11 cellular contexts compared by ENCODE assay signal in genomic region chr14:68936476-68936875, GRCh38. TPM values are rescaled to one million over a fixed set of nuclear protein-coding genes. Genes with fewer than 3 reads are reported as not detected.
DNase-seq lines count a peak whose midpoint lies in the region; ATAC-seq and TF ChIP-seq lines count a peak whose summit lies in the region.
"Had no signal": no experiment of that assay in that cellular context is flagged by ENCODE, and none has a peak within 500 bp of the region (broad histone marks: within the 10 kb centered on the region; RNA-seq: fewer than 3 reads in every experiment).

No MANE protein-coding gene starts in this region.

- TF ChIP-seq CTCF in type B pancreatic cell (conservative IDR thresholded peaks at IDR 0.05): no peak

- POLR2A ChIA-PET in naive thymus-derived CD8-positive, alpha-beta T cell (lab: Charles Lee): interaction anchor here (0.7 to 26.6 kb wide), 4 partner anchors 9 to 41 kb away, joined by 3 to 469 read pairs (median 44); partner anchors contain the start of gene ACTN1

- DNase-seq in activated naive CD4-positive, alpha-beta T cell treated with anti-CD3 and anti-CD28 coated beads, Interleukin-2, amount 10 ng/mL, durations not matched to agents 7 days and 5 days: no peak
- DNase-seq in epithelial cell of prostate (ENCODE audit: low read depth, low spot score) (no peak), type B pancreatic cell (ENCODE audit: extremely low spot score, unreplicated experiment) (no peak)
- no peak for DNase-seq in naive thymus-derived CD8-positive, alpha-beta T cell
- no peak for DNase-seq in stimulated activated CD4-positive, alpha-beta T cell treated with anti-CD3 and anti-CD28 coated beads, Interleukin-15, amount 100 ng/mL, for 24 hours
- DNase-seq: activated gamma-delta T cell, DMS79 treated with DMSO at 0.1 percent for 48 hours, NCI-H510A treated with DMSO at 0.1 percent for 48 hours had no signal

- peaks cover 88% of the 10 kb centered on the region for H3K4me1 Mint-ChIP-seq in activated naive CD4-positive, alpha-beta T cell treated with anti-CD3 and anti-CD28 coated beads, Interleukin-2, amount 50 U/mL, for 24 hours
- peaks cover 45% of the 10 kb centered on the region for H3K4me1 Mint-ChIP-seq in activated naive CD4-positive, alpha-beta T cell treated with anti-CD3 and anti-CD28 coated beads, Interleukin-2, amount 10 ng/mL, durations not matched to agents 7 days and 5 days
- H3K4me1 Mint-ChIP-seq in naive thymus-derived CD8-positive, alpha-beta T cell: peaks cover 47 to 97% (median 91%) of the 10 kb centered on the region in 4 donors
- H3K4me1 Mint-ChIP-seq in type B pancreatic cell (ENCODE audit: unreplicated experiment): peaks cover 58% of the 10 kb centered on the region

- no peak overlapping the region for H3K4me3 Mint-ChIP-seq in activated naive CD4-positive, alpha-beta T cell treated with anti-CD3 and anti-CD28 coated beads, Interleukin-2, amount 50 U/mL, for 24 hours
- H3K4me3 Mint-ChIP-seq in activated naive CD4-positive, alpha-beta T cell treated with anti-CD3 and anti-CD28 coated beads, Interleukin-2, amount 10 ng/mL, durations not matched to agents 7 days and 5 days: no peak overlapping the region
- H3K4me3 Mint-ChIP-seq in naive thymus-derived CD8-positive, alpha-beta T cell: peak overlapping the region in 6 of 10 donors; percentile 18 to 65 (median 52)
- H3K4me3 Mint-ChIP-seq in type B pancreatic cell: no peak overlapping the region

- ATAC-seq in naive thymus-derived CD8-positive, alpha-beta T cell: no peak
- ATAC-seq in HG02870 (IDR thresholded peaks at IDR 0.05; ENCODE audit: unreplicated experiment) (no peak), GM19455 (IDR thresholded peaks at IDR 0.05; ENCODE audit: unreplicated experiment) (no peak)

- H3K27ac ChIP-seq in epithelial cell of prostate: peak overlapping the region; percentile 99

- peak overlapping the region; percentile 68 for H3K27ac Mint-ChIP-seq in activated naive CD4-positive, alpha-beta T cell treated with anti-CD3 and anti-CD28 coated beads, Interleukin-2, amount 50 U/mL, for 24 hours
- H3K27ac Mint-ChIP-seq in activated naive CD4-positive, alpha-beta T cell treated with anti-CD3 and anti-CD28 coated beads, Interleukin-2, amount 10 ng/mL, durations not matched to agents 7 days and 5 days: no peak overlapping the region
- peak overlapping the region; percentile 63 to 99 (median 88) for H3K27ac Mint-ChIP-seq in naive thymus-derived CD8-positive, alpha-beta T cell
- H3K27ac Mint-ChIP-seq in type B pancreatic cell: peak overlapping the region; percentile 49

- CTCF ChIA-PET in activated naive CD4-positive, alpha-beta T cell treated with anti-CD3 and anti-CD28 coated beads, Interleukin-2, amount 10 ng/mL, durations not matched to agents 7 days and 5 days (lab: Charles Lee): interaction anchor here (0.6 to 0.8 kb wide), 2 partner anchors 14 to 112 kb away, joined by 3 read pairs; no protein-coding TSS in a partner anchor

- no peaks in the 10 kb centered on the region for H3K36me3 Mint-ChIP-seq in activated naive CD4-positive, alpha-beta T cell treated with anti-CD3 and anti-CD28 coated beads, Interleukin-2, amount 50 U/mL, for 24 hours
- no peaks in the 10 kb centered on the region for H3K36me3 Mint-ChIP-seq in activated naive CD4-positive, alpha-beta T cell treated with anti-CD3 and anti-CD28 coated beads, Interleukin-2, amount 10 ng/mL, durations not matched to agents 7 days and 5 days
- H3K36me3 Mint-ChIP-seq in naive thymus-derived CD8-positive, alpha-beta T cell: peaks cover 0 to 41% (median 0%) of the 10 kb centered on the region in 3 donors
- H3K36me3 Mint-ChIP-seq in type B pancreatic cell: no peaks in the 10 kb centered on the region

- no peaks in the 10 kb centered on the region for H3K27me3 Mint-ChIP-seq in activated naive CD4-positive, alpha-beta T cell treated with anti-CD3 and anti-CD28 coated beads, Interleukin-2, amount 50 U/mL, for 24 hours
- no peaks in the 10 kb centered on the region for H3K27me3 Mint-ChIP-seq in activated naive CD4-positive, alpha-beta T cell treated with anti-CD3 and anti-CD28 coated beads, Interleukin-2, amount 10 ng/mL, durations not matched to agents 7 days and 5 days
- H3K27me3 Mint-ChIP-seq in naive thymus-derived CD8-positive, alpha-beta T cell: no peaks in the 10 kb centered on the region
- H3K27me3 Mint-ChIP-seq in type B pancreatic cell: no peaks in the 10 kb centered on the region

- H3K9me3 Mint-ChIP-seq in activated naive CD4-positive, alpha-beta T cell treated with anti-CD3 and anti-CD28 coated beads, Interleukin-2, amount 50 U/mL, for 24 hours: no peaks in the 10 kb centered on the region
- no peaks in the 10 kb centered on the region for H3K9me3 Mint-ChIP-seq in activated naive CD4-positive, alpha-beta T cell treated with anti-CD3 and anti-CD28 coated beads, Interleukin-2, amount 10 ng/mL, durations not matched to agents 7 days and 5 days
- no peaks in the 10 kb centered on the region for H3K9me3 Mint-ChIP-seq in naive thymus-derived CD8-positive, alpha-beta T cell
- no peaks in the 10 kb centered on the region for H3K9me3 Mint-ChIP-seq in type B pancreatic cell

RNA-seq across cellular contexts. Expression of gene ACTN1, which starts 42.6 kb away (rescaled TPM):
- 100 to 1,000 TPM; 333 to 341 TPM for total RNA-seq in naive thymus-derived CD8-positive, alpha-beta T cell
- polyA plus RNA-seq in naive thymus-derived CD8-positive, alpha-beta T cell: 100 to 1,000 TPM; 144 to 436 (median 267) TPM
- 128 and 176 TPM in 2 replicates for total RNA-seq in type B pancreatic cell (ENCODE audit: low replicate concordance)

Comparison
In these comparisons a context has a peak if more than half of its experiments do, and no peak if none do; other contexts are left out.
1. H3K4me3 Mint-ChIP-seq: peak in naive thymus-derived CD8-positive, alpha-beta T cell (6 of 10); none in activated naive CD4-positive, alpha-beta T cell treated with anti-CD3 and anti-CD28 coated beads, Interleukin-2, amount 50 U/mL, for 24 hours (single experiment), activated naive CD4-positive, alpha-beta T cell treated with anti-CD3 and anti-CD28 coated beads, Interleukin-2, amount 10 ng/mL, durations not matched to agents 7 days and 5 days (single experiment) and type B pancreatic cell (single experiment).